In genomic region chr1:70945266-70945665, GRCh38 we compare ENCODE assay signal across 26 cellular contexts.
"Had no signal": no experiment of that assay in that cellular context is flagged by ENCODE, and none has a peak within 500 bp of the region (broad histone marks: within the 10 kb centered on the region; RNA-seq: fewer than 3 reads in every experiment).

No MANE protein-coding gene starts in this region.

- H3K27ac ChIP-seq: dorsolateral prefrontal cortex, gastrocnemius medialis, ovary, right atrium auricular region, testis, tibial artery had no signal

- DNase-seq: dorsolateral prefrontal cortex; effector CD4-positive, alpha-beta T cell; foreskin fibroblast; gastrocnemius medialis; head of caudate nucleus; mesenchymal stem cell; naive thymus-derived CD4-positive, alpha-beta T cell; nephron progenitor cell; occipital lobe; ovary; stimulated activated CD4-positive, alpha-beta T cell treated with anti-CD3 and anti-CD28 coated beads, Interleukin-12 subunit alpha, Interleukin-12 subunit beta, amount 100 ng/mL, for 4 hours; stimulated activated CD4-positive, alpha-beta T cell treated with anti-CD3 and anti-CD28 coated beads, Interleukin-1b, Interleukin-23, amount 100 ng/mL, for 48 hours; stimulated activated CD4-positive, alpha-beta T cell treated with anti-CD3 and anti-CD28 coated beads, Interleukin-4, amount 100 ng/mL, for 1 hour; stimulated activated CD8-positive, alpha-beta memory T cell treated with anti-CD3 and anti-CD28 coated beads, Interleukin-4, amount 100 ng/mL, for 48 hours; stimulated activated naive CD4-positive, alpha-beta T cell; stimulated activated naive CD8-positive, alpha-beta T cell treated with anti-CD3 and anti-CD28 coated beads, Interleukin-15, amount 100 ng/mL, for 72 hours; substantia nigra; testis; tibial artery had no signal

- H3K27me3 ChIP-seq: gastrocnemius medialis, ovary, right atrium auricular region, testis, tibial artery had no signal

- ATAC-seq: gastrocnemius medialis; left lobe of liver; naive thymus-derived CD4-positive, alpha-beta T cell; sciatic nerve; stimulated activated naive CD8-positive, alpha-beta T cell treated with anti-CD3 and anti-CD28 coated beads, Interleukin-15, amount 100 ng/mL, for 72 hours had no signal

- H3K4me1 ChIP-seq: gastrocnemius medialis, right atrium auricular region, testis had no signal

- H3K9me3 ChIP-seq: gastrocnemius medialis, ovary, right atrium auricular region, testis, tibial artery had no signal

- H3K27ac Mint-ChIP-seq: mesothelial cell of epicardium; nephron progenitor cell; stimulated activated naive CD8-positive, alpha-beta T cell treated with anti-CD3 and anti-CD28 coated beads, Interleukin-15, amount 100 ng/mL, for 72 hours; type B pancreatic cell had no signal

- H3K27me3 Mint-ChIP-seq: type B pancreatic cell had no signal

- H3K4me1 Mint-ChIP-seq: mesothelial cell of epicardium; nephron progenitor cell; stimulated activated naive CD8-positive, alpha-beta T cell treated with anti-CD3 and anti-CD28 coated beads, Interleukin-15, amount 100 ng/mL, for 72 hours had no signal

- H3K36me3 Mint-ChIP-seq: mesothelial cell of epicardium; naive thymus-derived CD4-positive, alpha-beta T cell; type B pancreatic cell had no signal

- H3K36me3 ChIP-seq: gastrocnemius medialis, ovary, right atrium auricular region, tibial artery had no signal

- H3K9me3 Mint-ChIP-seq: type B pancreatic cell had no signal

- H3K4me2 ChIP-seq: smooth muscle cell had no signal

- H3K4me3 ChIP-seq: dorsolateral prefrontal cortex, gastrocnemius medialis, lung, ovary, right atrium auricular region, smooth muscle cell, testis, tibial artery had no signal

- H3K4me3 Mint-ChIP-seq: mesothelial cell of epicardium; naive thymus-derived CD4-positive, alpha-beta T cell; nephron progenitor cell; stimulated activated naive CD8-positive, alpha-beta T cell treated with anti-CD3 and anti-CD28 coated beads, Interleukin-15, amount 100 ng/mL, for 72 hours; type B pancreatic cell had no signal
